Comparison of ENCODE assay signal across 15 cellular contexts in genomic region chr9:36888551-36888950, GRCh38.
A peak's percentile ranks its signal among the peaks of the same experiment; 100 is the strongest.
DNase-seq lines count a peak whose midpoint lies in the region; ATAC-seq, FAIRE-seq and TF ChIP-seq lines count a peak whose summit lies in the region.
"Had no signal": no experiment of that assay in that cellular context is flagged by ENCODE, and none has a peak within 500 bp of the region (broad histone marks: within the 10 kb centered on the region; RNA-seq: fewer than 3 reads in every experiment).

No MANE protein-coding gene starts in this region.

- intact Hi-C loops in MCF 10A (cut with micrococcal nuclease): no loop called here
- intact Hi-C loops in heart left ventricle (cut with DNase I): no loop called here

- POLR2A ChIA-PET in A549 (lab: Yijun Ruan, JAX): no interaction called here
- POLR2A ChIA-PET in MCF 10A (lab: Yijun Ruan, JAX): interaction anchor here (0.7 kb wide), 2 partner anchors 13 to 17 kb away, joined by 3 read pairs; no protein-coding TSS in a partner anchor

- H3K4me3 ChIP-seq in A549 (no peak overlapping the region), heart left ventricle (no peak overlapping the region)
- H3K4me3 ChIP-seq: GM23338 had no signal

- TF ChIP-seq CTCF in A549 (IDR thresholded peaks at IDR 0.05): no peak
- no peak for TF ChIP-seq CTCF in MCF 10A (IDR thresholded peaks at IDR 0.05; ENCODE audit: unreplicated experiment)
- no peak for TF ChIP-seq CTCF in heart left ventricle (IDR thresholded peaks at IDR 0.05)

- peaks cover 3% of the 10 kb centered on the region for H3K36me3 Mint-ChIP-seq in IgD-negative memory B cell
- H3K36me3 Mint-ChIP-seq in naive B cell: peaks cover 8 to 18% of the 10 kb centered on the region in 2 donors
- H3K36me3 Mint-ChIP-seq in stimulated activated memory B cell treated with anti-CD40 and anti-IgM and Interleukin-4, amounts not matched to agents 10 μg/mL and 1 μg/mL and 100 μg/mL, for 72 hours: peaks cover 48% of the 10 kb centered on the region
- no peaks in the 10 kb centered on the region for H3K36me3 Mint-ChIP-seq in MCF 10A (ENCODE audit: insufficient read depth, unreplicated experiment)
- H3K36me3 Mint-ChIP-seq: CD8-positive, alpha-beta memory T cell had no signal

- FAIRE-seq in A549 (lab: Jason Lieb, UNC): peak; percentile 18

- H3K9me3 ChIP-seq in A549: no peaks in the 10 kb centered on the region
- no peaks in the 10 kb centered on the region for H3K9me3 ChIP-seq in heart left ventricle
- H3K9me3 ChIP-seq: BE2C, Caco-2 had no signal

- BruUV-seq in MCF 10A (replicated peaks; lab: Mats Ljungman, UMichigan): no TSS peak

- CTCF ChIA-PET in A549 (lab: Yijun Ruan, JAX) (interaction anchor here (5.7 kb wide), 1 partner anchor 15 kb away, joined by 43 read pairs; no protein-coding TSS in a partner anchor), MCF 10A (lab: Yijun Ruan, JAX) (interaction anchor here (2.0 kb wide), 1 partner anchor 15 kb away, joined by 13 read pairs; no protein-coding TSS in a partner anchor)

- DNase-seq in A549 (ENCODE audit: low read depth in 1 of 2, low spot score in 1 of 2): no peak
- no peak for DNase-seq in naive B cell
- no peak for DNase-seq in MCF 10A (ENCODE audit: unreplicated experiment)
- DNase-seq in NCI-H2029 treated with DMSO at 0.1 percent for 48 hours (lab: John Stamatoyannopoulos, UW): no peak
- DNase-seq in heart left ventricle: no peak
- DNase-seq: BE2C; Caco-2; CD8-positive, alpha-beta memory T cell; DND-41; GDM1; H7 had no signal

- H3K27ac Mint-ChIP-seq in IgD-negative memory B cell (peak overlapping the region; percentile 70 to 85 (median 73)), naive B cell (peak overlapping the region in 4 of 6 donors; percentile 16 to 62 (median 34)), MCF 10A (ENCODE audit: low read depth, unreplicated experiment) (no peak overlapping the region)
- H3K27ac Mint-ChIP-seq in stimulated activated memory B cell treated with anti-CD40 and anti-IgM and Interleukin-4, amounts not matched to agents 10 μg/mL and 1 μg/mL and 100 μg/mL, for 72 hours: peak overlapping the region; percentile 58
- H3K27ac Mint-ChIP-seq: GM23338 had no signal

- no peaks in the 10 kb centered on the region for H3K36me3 ChIP-seq in heart left ventricle
- H3K36me3 ChIP-seq: BE2C had no signal

- H3K4me1 ChIP-seq in A549: peaks cover 6% of the 10 kb centered on the region; the same call in 1 of the 3 replicates
- H3K4me1 ChIP-seq in heart left ventricle: no peaks in the 10 kb centered on the region

- 63% methylated on average over 7 of the region's 7 CpGs for WGBS in A549 (ENCODE audit: missing lambda C conversion rate)
- 59 to 80% (median 67%) methylated on average over 4 to 7 of the region's 7 CpGs for WGBS in heart left ventricle, 4 donors

- ATAC-seq in A549 (no peak), naive B cell (ENCODE audit: low read depth in 2 of 2) (no peak), heart left ventricle (no peak)
- ATAC-seq in stimulated activated memory B cell treated with anti-CD40 and anti-IgM and Interleukin-4, amounts not matched to agents 10 μg/mL and 1 μg/mL and 100 μg/mL, for 72 hours: no peak
- ATAC-seq: GM23338 had no signal

- H3K4me3 Mint-ChIP-seq in IgD-negative memory B cell: no peak overlapping the region
- no peak overlapping the region for H3K4me3 Mint-ChIP-seq in naive B cell
- H3K4me3 Mint-ChIP-seq in stimulated activated memory B cell treated with anti-CD40 and anti-IgM and Interleukin-4, amounts not matched to agents 10 μg/mL and 1 μg/mL and 100 μg/mL, for 72 hours: no peak overlapping the region
- no peak overlapping the region for H3K4me3 Mint-ChIP-seq in MCF 10A (ENCODE audit: unreplicated experiment)
- H3K4me3 Mint-ChIP-seq: CD8-positive, alpha-beta memory T cell; GM23338 had no signal

- TF ChIP-seq EP300 in A549 (IDR thresholded peaks at IDR 0.05): no peak

- H3K27me3 ChIP-seq in heart left ventricle: peaks cover 0 to 62% (median 19%) of the 10 kb centered on the region in 9 donors
- H3K27me3 ChIP-seq: BE2C had no signal

- H3K9me3 Mint-ChIP-seq in IgD-negative memory B cell (no peaks in the 10 kb centered on the region), naive B cell (no peaks in the 10 kb centered on the region), MCF 10A (ENCODE audit: unreplicated experiment) (no peaks in the 10 kb centered on the region)
- no peaks in the 10 kb centered on the region for H3K9me3 Mint-ChIP-seq in stimulated activated memory B cell treated with anti-CD40 and anti-IgM and Interleukin-4, amounts not matched to agents 10 μg/mL and 1 μg/mL and 100 μg/mL, for 72 hours
- H3K9me3 Mint-ChIP-seq: GM23338 had no signal

- H3K27me3 Mint-ChIP-seq in IgD-negative memory B cell: no peaks in the 10 kb centered on the region
- H3K27me3 Mint-ChIP-seq in naive B cell: no peaks in the 10 kb centered on the region
- H3K27me3 Mint-ChIP-seq in stimulated activated memory B cell treated with anti-CD40 and anti-IgM and Interleukin-4, amounts not matched to agents 10 μg/mL and 1 μg/mL and 100 μg/mL, for 72 hours: no peaks in the 10 kb centered on the region
- peaks cover 43% of the 10 kb centered on the region for H3K27me3 Mint-ChIP-seq in MCF 10A (ENCODE audit: insufficient read depth, unreplicated experiment)

- 0 out of 2 replicates have a peak, but pooled peaks have one; percentile 15 for TF ChIP-seq POLR2A in A549 (IDR thresholded peaks at IDR 0.05; ENCODE audit: low read length)
- no peak for TF ChIP-seq POLR2A in heart left ventricle (IDR thresholded peaks at IDR 0.05)

- H3K4me1 Mint-ChIP-seq in IgD-negative memory B cell (peaks cover 26 to 58% (median 41%) of the 10 kb centered on the region in 3 donors), naive B cell (peaks cover 57 to 81% (median 73%) of the 10 kb centered on the region in 3 donors), MCF 10A (ENCODE audit: insufficient read depth, unreplicated experiment) (no peaks in the 10 kb centered on the region)
- peaks cover 74% of the 10 kb centered on the region for H3K4me1 Mint-ChIP-seq in stimulated activated memory B cell treated with anti-CD40 and anti-IgM and Interleukin-4, amounts not matched to agents 10 μg/mL and 1 μg/mL and 100 μg/mL, for 72 hours
- H3K4me1 Mint-ChIP-seq: CD8-positive, alpha-beta memory T cell had no signal

- H3K4me2 ChIP-seq in A549: no peak overlapping the region
- H3K4me2 ChIP-seq: GM23338 had no signal

- H3K27ac ChIP-seq in A549 (no peak overlapping the region), heart left ventricle (no peak overlapping the region)
- H3K27ac ChIP-seq: C4-2B had no signal

- no peak for TF ChIP-seq RAD21 in A549 (conservative IDR thresholded peaks at IDR 0.05 in 1 of 2, IDR thresholded peaks at IDR 0.05 in 1 of 2)

TF ChIP-seq in A549, 52 proteins besides CTCF, POLR2A, EP300 and RAD21:
- TF ChIP-seq CHD2 (IDR thresholded peaks at IDR 0.05; ENCODE audit: low read length, partially characterized antibody): no peak
